In the genomic region with DNA sequence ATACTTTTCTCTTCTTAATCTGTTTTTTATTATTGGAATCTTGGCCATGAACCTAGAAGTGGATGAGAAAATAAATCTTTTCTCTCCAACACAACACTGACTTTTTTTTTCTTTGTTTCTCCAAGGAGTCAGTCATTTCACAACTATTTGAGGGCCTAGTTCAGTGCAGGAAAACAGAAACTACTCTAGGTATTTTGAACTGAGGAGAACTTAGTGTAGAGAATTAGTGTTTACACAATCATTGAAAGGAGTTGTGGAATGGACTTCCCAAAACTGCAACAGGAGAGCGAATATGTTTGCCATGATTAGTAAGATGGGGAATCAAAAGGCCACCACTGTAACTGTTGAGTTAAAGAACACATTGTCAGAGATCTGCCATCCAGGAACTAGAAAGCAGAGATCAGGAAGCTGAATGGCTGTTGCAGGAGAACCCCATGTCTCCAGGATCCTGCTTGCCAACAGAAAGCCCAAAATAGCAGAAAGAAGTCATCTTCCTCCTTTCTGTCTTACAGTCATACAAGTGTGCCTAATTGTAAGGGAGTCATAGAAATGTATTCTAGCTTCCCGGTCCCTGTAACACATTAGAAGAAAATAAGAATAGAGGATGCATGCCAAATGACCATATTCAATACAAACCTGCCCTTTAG, we compare ENCODE assay signal across 21 cellular contexts. TPM values are rescaled to one million over a fixed set of nuclear protein-coding genes. Genes with fewer than 3 reads are reported as not detected.
"Had no signal": no experiment of that assay in that cellular context is flagged by ENCODE, and none has a peak within 500 bp of the region (broad histone marks: within the 10 kb centered on the region; RNA-seq: fewer than 3 reads in every experiment).

No MANE protein-coding gene starts in this region.

- H3K36me3 ChIP-seq: colonic mucosa, prostate gland, spleen, thoracic aorta had no signal

- H3K27me3 ChIP-seq: colonic mucosa, spleen had no signal

- H3K4me3 Mint-ChIP-seq: activated naive CD8-positive, alpha-beta T cell; activated T-cell treated with anti-CD3 and anti-CD28 coated beads, Interleukin-2, amount 50 U/mL, for 4 hours; mesothelial cell of epicardium; naive thymus-derived CD8-positive, alpha-beta T cell; type B pancreatic cell; WTC11 had no signal

- H3K27ac ChIP-seq: colonic mucosa, prostate gland, thoracic aorta had no signal

- ATAC-seq: activated T-cell treated with anti-CD3 and anti-CD28 coated beads, Interleukin-2, amount 50 U/mL, for 4 hours; left lobe of liver; naive thymus-derived CD8-positive, alpha-beta T cell; WTC11 had no signal

- H3K4me1 ChIP-seq: colonic mucosa, prostate gland, spleen had no signal

- H3K36me3 Mint-ChIP-seq: activated naive CD8-positive, alpha-beta T cell; mesothelial cell of epicardium; naive thymus-derived CD8-positive, alpha-beta T cell; type B pancreatic cell had no signal

- H3K4me1 Mint-ChIP-seq: naive thymus-derived CD8-positive, alpha-beta T cell had no signal

- H3K9me3 Mint-ChIP-seq: activated T-cell treated with anti-CD3 and anti-CD28 coated beads, Interleukin-2, amount 50 U/mL, for 4 hours; activated T-helper 2 cell treated with anti-CD3 and anti-CD28 coated beads, Interferon-gamma antibody, Interleukin-2, Interleukin-4, amounts not matched to agents 10 μg/mL and 5 μg/mL and 100 μg/mL, durations not matched to agents 14 hours and 24 hours and 36 hours; naive thymus-derived CD8-positive, alpha-beta T cell; type B pancreatic cell had no signal

- H3K4me3 ChIP-seq: colonic mucosa, prostate gland, spleen, thoracic aorta had no signal

- H3K27ac Mint-ChIP-seq: activated naive CD8-positive, alpha-beta T cell; activated T-helper 2 cell treated with anti-CD3 and anti-CD28 coated beads, Interferon-gamma antibody, Interleukin-2, Interleukin-4, amounts not matched to agents 10 μg/mL and 5 μg/mL and 100 μg/mL, durations not matched to agents 14 hours and 24 hours and 36 hours; mesothelial cell of epicardium; naive thymus-derived CD8-positive, alpha-beta T cell; type B pancreatic cell; WTC11 had no signal

- DNase-seq: activated CD4-positive, alpha-beta T cell treated with anti-CD3 and anti-CD28 coated beads, Interleukin-2, amount 50 U/mL, for 4 hours; activated CD8-positive, alpha-beta memory T cell treated with anti-CD3 and anti-CD28 coated beads, Interleukin-2, amount 50 U/mL, for 48 hours; activated naive CD4-positive, alpha-beta T cell; activated T-cell treated with anti-CD3 and anti-CD28 coated beads, Interleukin-2, amount 50 U/mL, for 4 hours; colonic mucosa; kidney; naive thymus-derived CD8-positive, alpha-beta T cell; spleen; stimulated activated CD4-positive, alpha-beta T cell treated with anti-CD3 and anti-CD28 coated beads, Interleukin-4, amount 100 ng/mL, for 1 hour; stimulated activated naive CD4-positive, alpha-beta T cell treated with Interleukin-2 at 50 U/mL for 16 hours; T-helper 1 cell had no signal

- H3K9me3 ChIP-seq: colonic mucosa, prostate gland, spleen, thoracic aorta had no signal

RNA-seq across cellular contexts. Expression of gene PCDH1, which starts 20.4 kb away (rescaled TPM):
- total RNA-seq: activated CD8-positive, alpha-beta memory T cell treated with anti-CD3 and anti-CD28 coated beads for 36 hours; activated T-helper 2 cell treated with anti-CD3 and anti-CD28 coated beads, Interferon-gamma antibody, Interleukin-2, Interleukin-4, amounts not matched to agents 10 μg/mL and 5 μg/mL and 100 μg/mL, durations not matched to agents 14 hours and 24 hours and 36 hours; naive thymus-derived CD8-positive, alpha-beta T cell had no signal

RNA-seq across cellular contexts. Expression of gene PCDH12, which starts 59.4 kb away (rescaled TPM):
- total RNA-seq: naive thymus-derived CD8-positive, alpha-beta T cell; osteoblast had no signal
